In the genomic region with DNA sequence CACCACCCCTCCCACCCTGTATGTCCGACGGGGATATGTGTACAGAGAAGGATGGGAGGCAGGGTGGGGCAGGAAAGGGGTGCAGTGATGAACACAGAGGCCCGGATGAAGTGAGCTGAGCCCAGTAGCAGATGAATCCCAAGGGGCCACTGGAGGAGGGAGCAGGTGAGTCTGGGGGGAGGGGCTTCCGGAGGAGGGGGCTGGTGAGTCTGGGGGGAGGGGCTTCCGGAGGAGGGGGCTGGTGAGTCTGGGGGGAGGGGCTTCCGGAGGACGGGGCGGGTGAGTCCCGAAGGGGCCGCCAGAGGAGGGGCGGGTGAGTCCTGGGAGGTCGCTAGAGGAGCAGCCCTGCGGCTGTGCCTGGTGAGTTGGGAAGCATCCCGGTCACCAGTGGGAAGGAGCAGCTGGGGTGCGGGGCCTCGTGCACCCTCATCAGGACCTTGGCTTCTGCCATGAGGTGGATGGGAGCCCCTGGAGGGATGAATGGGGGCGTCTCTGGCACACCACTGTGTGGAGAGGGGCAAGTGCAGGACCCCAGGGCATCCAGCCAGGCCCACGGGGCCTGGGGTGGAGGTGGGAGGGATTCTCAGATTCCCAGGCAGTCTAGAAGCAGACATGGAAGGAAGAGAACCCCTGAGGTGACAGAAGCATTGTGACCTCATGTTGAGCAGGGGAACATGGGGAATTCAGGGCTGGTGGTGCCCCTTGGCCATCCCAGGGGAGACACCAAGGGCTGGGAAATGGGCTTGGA, we compare ENCODE assay signal across 1 cellular context.
TF ChIP-seq lines count a peak whose summit lies in the region.

No MANE protein-coding gene starts in this region.

TF ChIP-seq in HCT116, 20 proteins besides CTCF, POLR2A, EP300 and RAD21 (continued from another document):
- TF ChIP-seq CEBPB (IDR thresholded peaks at IDR 0.05; ENCODE audit: low read depth), result no peak
- no peak for TF ChIP-seq TCF7L2 (IDR thresholded peaks at IDR 0.05; ENCODE audit: borderline replicate concordance, extremely low read depth, insufficient read depth, insufficient read length)
- no peak for TF ChIP-seq REST (IDR thresholded peaks at IDR 0.05; ENCODE audit: low read depth)
- no peak for TF ChIP-seq POLR2AphosphoS5 (IDR thresholded peaks at IDR 0.05; ENCODE audit: low read depth, low read length)
- no peak for TF ChIP-seq SRF (IDR thresholded peaks at IDR 0.05; ENCODE audit: low read depth)
- TF ChIP-seq ZNF274 (IDR thresholded peaks at IDR 0.05; ENCODE audit: low read depth, low read length), result no peak
- TF ChIP-seq, protein P1, sequence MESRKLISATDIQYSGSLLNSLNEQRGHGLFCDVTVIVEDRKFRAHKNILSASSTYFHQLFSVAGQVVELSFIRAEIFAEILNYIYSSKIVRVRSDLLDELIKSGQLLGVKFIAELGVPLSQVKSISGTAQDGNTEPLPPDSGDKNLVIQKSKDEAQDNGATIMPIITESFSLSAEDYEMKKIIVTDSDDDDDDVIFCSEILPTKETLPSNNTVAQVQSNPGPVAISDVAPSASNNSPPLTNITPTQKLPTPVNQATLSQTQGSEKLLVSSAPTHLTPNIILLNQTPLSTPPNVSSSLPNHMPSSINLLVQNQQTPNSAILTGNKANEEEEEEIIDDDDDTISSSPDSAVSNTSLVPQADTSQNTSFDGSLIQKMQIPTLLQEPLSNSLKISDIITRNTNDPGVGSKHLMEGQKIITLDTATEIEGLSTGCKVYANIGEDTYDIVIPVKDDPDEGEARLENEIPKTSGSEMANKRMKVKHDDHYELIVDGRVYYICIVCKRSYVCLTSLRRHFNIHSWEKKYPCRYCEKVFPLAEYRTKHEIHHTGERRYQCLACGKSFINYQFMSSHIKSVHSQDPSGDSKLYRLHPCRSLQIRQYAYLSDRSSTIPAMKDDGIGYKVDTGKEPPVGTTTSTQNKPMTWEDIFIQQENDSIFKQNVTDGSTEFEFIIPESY (IDR thresholded peaks at IDR 0.05; ENCODE audit: extremely low read depth, insufficient replicate concordance, low read length), result no peak
- no peak for TF ChIP-seq SIN3A (IDR thresholded peaks at IDR 0.05; ENCODE audit: low read depth)
